27 cellular contexts compared by ENCODE assay signal in genomic region chr2:32960238-32960637, GRCh38.
"Had no signal": no experiment of that assay in that cellular context is flagged by ENCODE, and none has a peak within 500 bp of the region (broad histone marks: within the 10 kb centered on the region; RNA-seq: fewer than 3 reads in every experiment).

No MANE protein-coding gene starts in this region.

- H3K9me3 ChIP-seq: ascending aorta, breast epithelium, esophagus muscularis mucosa, gastroesophageal sphincter had no signal

- DNase-seq: activated CD4-positive, alpha-beta memory T cell treated with anti-CD3 and anti-CD28 coated beads for 36 hours; activated CD4-positive, alpha-beta T cell treated with anti-CD3 and anti-CD28 coated beads for 36 hours; activated CD4-positive, alpha-beta T cell treated with anti-CD3 and anti-CD28 coated beads, Interleukin-2, amount 10 ng/mL, durations not matched to agents 24 days and 14 days; activated CD4-positive, CD25-positive, alpha-beta regulatory T cell; activated CD4-positive, CD25-positive, alpha-beta regulatory T cell treated with anti-CD3 and anti-CD28 coated beads, Interleukin-2, amount 50 U/mL, for 72 hours; activated CD8-positive, alpha-beta memory T cell treated with anti-CD3 and anti-CD28 coated beads, Interleukin-2, amount 50 U/mL, for 48 hours; activated gamma-delta T cell; activated naive CD4-positive, alpha-beta T cell; activated naive CD4-positive, alpha-beta T cell treated with anti-CD3 and anti-CD28 coated beads, Interleukin-2, amount 10 ng/mL, durations not matched to agents 7 days and 5 days; activated naive CD8-positive, alpha-beta T cell treated with anti-CD3 and anti-CD28 coated beads, Interleukin-2, amount 10 ng/mL, durations not matched to agents 7 days and 5 days; activated T-cell treated with anti-CD3 and anti-CD28 coated beads for 4 hours; activated T-cell treated with anti-CD3 and anti-CD28 coated beads, Interleukin-2, amount 50 U/mL, for 24 hours; activated T-cell treated with anti-CD3 and anti-CD28 coated beads, Interleukin-2, amount 50 U/mL, for 72 hours; dorsolateral prefrontal cortex; effector memory CD4-positive, alpha-beta T cell; endodermal cell; foreskin keratinocyte; T-helper 1 cell; T-helper 17 cell; T1000; WERI-Rb-1 had no signal

- ATAC-seq: activated CD4-positive, alpha-beta T cell treated with anti-CD3 and anti-CD28 coated beads for 36 hours; activated naive CD4-positive, alpha-beta T cell treated with anti-CD3 and anti-CD28 coated beads, Interleukin-2, amount 50 U/mL, for 72 hours; activated T-cell treated with anti-CD3 and anti-CD28 coated beads, Interleukin-2, amount 50 U/mL, for 72 hours; foreskin keratinocyte; gastroesophageal sphincter; T-helper 17 cell had no signal

- H3K4me1 ChIP-seq: ascending aorta, breast epithelium, foreskin keratinocyte had no signal

- H3K27ac ChIP-seq: ascending aorta, breast epithelium, coronary artery, dorsolateral prefrontal cortex, esophagus muscularis mucosa, foreskin keratinocyte, gastroesophageal sphincter, WERI-Rb-1 had no signal

- H3K27me3 ChIP-seq: ascending aorta, breast epithelium, dorsolateral prefrontal cortex, esophagus muscularis mucosa, foreskin keratinocyte, gastroesophageal sphincter had no signal

- H3K36me3 ChIP-seq: ascending aorta, breast epithelium, gastroesophageal sphincter, WERI-Rb-1 had no signal

- H3K4me3 ChIP-seq: ascending aorta, breast epithelium, coronary artery, dorsolateral prefrontal cortex, esophagus muscularis mucosa, gastroesophageal sphincter had no signal
